17 cellular contexts compared by ENCODE assay signal in the genomic region with DNA sequence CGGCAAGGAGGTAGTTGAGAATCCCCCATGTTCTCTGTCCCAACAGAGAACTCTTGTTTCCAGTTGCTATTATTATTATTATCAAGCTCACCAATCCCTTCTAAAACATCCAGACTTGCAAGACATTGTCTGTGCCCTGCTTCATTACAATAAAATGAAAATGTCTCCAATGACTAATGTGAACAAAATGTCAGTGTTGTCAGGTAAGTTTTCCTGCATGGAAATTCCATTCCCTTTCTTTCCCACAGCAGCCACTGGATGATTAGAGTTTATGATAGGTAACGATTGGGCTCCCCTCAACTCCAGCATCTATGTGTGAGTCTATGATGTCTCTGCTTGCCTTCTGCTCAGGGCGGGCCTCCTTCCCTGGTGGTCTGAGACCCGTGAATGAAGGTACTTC.
"Had no signal": no experiment of that assay in that cellular context is flagged by ENCODE, and none has a peak within 500 bp of the region (broad histone marks: within the 10 kb centered on the region; RNA-seq: fewer than 3 reads in every experiment).

No MANE protein-coding gene starts in this region.

- H3K36me3 Mint-ChIP-seq: activated CD4-positive, alpha-beta memory T cell treated with anti-CD3 and anti-CD28 coated beads for 36 hours; activated naive CD8-positive, alpha-beta T cell treated with anti-CD3 and anti-CD28 coated beads for 36 hours; mesothelial cell of epicardium had no signal

- FAIRE-seq: frontal cortex had no signal

- H3K4me1 ChIP-seq: uterus had no signal

- H3K9me3 ChIP-seq: stomach, thoracic aorta, uterus had no signal

- H3K4me1 Mint-ChIP-seq: activated naive CD8-positive, alpha-beta T cell treated with anti-CD3 and anti-CD28 coated beads for 36 hours; neural crest cell had no signal

- H3K9me3 Mint-ChIP-seq: activated CD4-positive, alpha-beta memory T cell treated with anti-CD3 and anti-CD28 coated beads for 36 hours; activated naive CD8-positive, alpha-beta T cell treated with anti-CD3 and anti-CD28 coated beads for 36 hours; activated T-cell treated with anti-CD3 and anti-CD28 coated beads, Interleukin-2, amount 50 U/mL, for 72 hours; mesothelial cell of epicardium; neural crest cell had no signal

- H3K36me3 ChIP-seq: stomach, thoracic aorta, uterus had no signal

- H3K4me3 ChIP-seq: dorsolateral prefrontal cortex, stomach, thoracic aorta, uterus had no signal

- H3K27me3 Mint-ChIP-seq: activated naive CD8-positive, alpha-beta T cell treated with anti-CD3 and anti-CD28 coated beads for 36 hours had no signal

- DNase-seq: activated CD4-positive, alpha-beta memory T cell treated with anti-CD3 and anti-CD28 coated beads for 36 hours; activated CD4-positive, CD25-positive, alpha-beta regulatory T cell treated with anti-CD3 and anti-CD28 coated beads, Interleukin-2, amount 50 U/mL, for 72 hours; activated CD8-positive, alpha-beta memory T cell treated with anti-CD3 and anti-CD28 coated beads, Interleukin-2, amount 50 U/mL, for 4 hours; activated gamma-delta T cell treated with Interleukin-2 at 50 U/mL for 16 hours; activated naive CD8-positive, alpha-beta T cell treated with anti-CD3 and anti-CD28 coated beads for 36 hours; activated T-cell treated with anti-CD3 and anti-CD28 coated beads, Interleukin-2, amount 50 U/mL, for 72 hours; dorsolateral prefrontal cortex; islet precursor cell; left ventricle myocardium superior; stimulated activated CD4-positive, alpha-beta T cell treated with anti-CD3 and anti-CD28 coated beads, Interleukin-4, amount 100 ng/mL, for 4 hours; stomach; T-helper 9 cell had no signal

- ATAC-seq: activated T-cell treated with anti-CD3 and anti-CD28 coated beads, Interleukin-2, amount 50 U/mL, for 72 hours had no signal

- H3K4me3 Mint-ChIP-seq: activated CD4-positive, alpha-beta memory T cell treated with anti-CD3 and anti-CD28 coated beads for 36 hours; activated naive CD8-positive, alpha-beta T cell treated with anti-CD3 and anti-CD28 coated beads for 36 hours; activated T-cell treated with anti-CD3 and anti-CD28 coated beads, Interleukin-2, amount 50 U/mL, for 72 hours; mesothelial cell of epicardium; neural crest cell had no signal

- H3K27ac Mint-ChIP-seq: activated CD4-positive, alpha-beta memory T cell treated with anti-CD3 and anti-CD28 coated beads for 36 hours; activated naive CD8-positive, alpha-beta T cell treated with anti-CD3 and anti-CD28 coated beads for 36 hours; activated T-cell treated with anti-CD3 and anti-CD28 coated beads, Interleukin-2, amount 50 U/mL, for 72 hours had no signal

- H3K27ac ChIP-seq: dorsolateral prefrontal cortex, stomach, thoracic aorta, uterus had no signal

- H3K27me3 ChIP-seq: dorsolateral prefrontal cortex, stomach, uterus had no signal
